In genomic region chr18:30763913-30764350, GRCh38 we compare ENCODE assay signal across 1 cellular context.
A peak's percentile ranks its signal among the peaks of the same experiment; 100 is the strongest.
TF ChIP-seq lines count a peak whose summit lies in the region.

No MANE protein-coding gene starts in this region.

TF ChIP-seq in H1, 55 proteins besides CTCF, POLR2A, EP300 and RAD21 (continued from another document):
- no peak for TF ChIP-seq E2F6 (IDR thresholded peaks at IDR 0.05)
- TF ChIP-seq SP1 (IDR thresholded peaks at IDR 0.05; ENCODE audit: low read depth, low read length) = peak; percentile 31; the same call in 1 of the 2 replicates
- no peak for TF ChIP-seq SP4 (IDR thresholded peaks at IDR 0.05; ENCODE audit: low read length)
- TF ChIP-seq RFX5 (IDR thresholded peaks at IDR 0.05; ENCODE audit: borderline replicate concordance, low read depth, low read length) = no peak
- no peak for TF ChIP-seq SIN3A (conservative IDR thresholded peaks at IDR 0.05 in 1 of 2, IDR thresholded peaks at IDR 0.05 in 1 of 2; ENCODE audit: low read depth in 1 of 2, low read length in 2 of 2)
- no peak for TF ChIP-seq SRF (IDR thresholded peaks at IDR 0.05; ENCODE audit: low read depth, low read length)
- no peak for TF ChIP-seq RNF2 (IDR thresholded peaks at IDR 0.05; ENCODE audit: borderline replicate concordance, low read depth, low read length, missing control alignments, poor library complexity, severe bottlenecking)
- no peak for TF ChIP-seq JUND (IDR thresholded peaks at IDR 0.05; ENCODE audit: low read length)
- TF ChIP-seq NRF1 (IDR thresholded peaks at IDR 0.05; ENCODE audit: low read depth, low read length) = no peak
- TF ChIP-seq RXRA (IDR thresholded peaks at IDR 0.05; ENCODE audit: insufficient read depth, low read depth, low read length) = no peak
- TF ChIP-seq, protein P1, sequence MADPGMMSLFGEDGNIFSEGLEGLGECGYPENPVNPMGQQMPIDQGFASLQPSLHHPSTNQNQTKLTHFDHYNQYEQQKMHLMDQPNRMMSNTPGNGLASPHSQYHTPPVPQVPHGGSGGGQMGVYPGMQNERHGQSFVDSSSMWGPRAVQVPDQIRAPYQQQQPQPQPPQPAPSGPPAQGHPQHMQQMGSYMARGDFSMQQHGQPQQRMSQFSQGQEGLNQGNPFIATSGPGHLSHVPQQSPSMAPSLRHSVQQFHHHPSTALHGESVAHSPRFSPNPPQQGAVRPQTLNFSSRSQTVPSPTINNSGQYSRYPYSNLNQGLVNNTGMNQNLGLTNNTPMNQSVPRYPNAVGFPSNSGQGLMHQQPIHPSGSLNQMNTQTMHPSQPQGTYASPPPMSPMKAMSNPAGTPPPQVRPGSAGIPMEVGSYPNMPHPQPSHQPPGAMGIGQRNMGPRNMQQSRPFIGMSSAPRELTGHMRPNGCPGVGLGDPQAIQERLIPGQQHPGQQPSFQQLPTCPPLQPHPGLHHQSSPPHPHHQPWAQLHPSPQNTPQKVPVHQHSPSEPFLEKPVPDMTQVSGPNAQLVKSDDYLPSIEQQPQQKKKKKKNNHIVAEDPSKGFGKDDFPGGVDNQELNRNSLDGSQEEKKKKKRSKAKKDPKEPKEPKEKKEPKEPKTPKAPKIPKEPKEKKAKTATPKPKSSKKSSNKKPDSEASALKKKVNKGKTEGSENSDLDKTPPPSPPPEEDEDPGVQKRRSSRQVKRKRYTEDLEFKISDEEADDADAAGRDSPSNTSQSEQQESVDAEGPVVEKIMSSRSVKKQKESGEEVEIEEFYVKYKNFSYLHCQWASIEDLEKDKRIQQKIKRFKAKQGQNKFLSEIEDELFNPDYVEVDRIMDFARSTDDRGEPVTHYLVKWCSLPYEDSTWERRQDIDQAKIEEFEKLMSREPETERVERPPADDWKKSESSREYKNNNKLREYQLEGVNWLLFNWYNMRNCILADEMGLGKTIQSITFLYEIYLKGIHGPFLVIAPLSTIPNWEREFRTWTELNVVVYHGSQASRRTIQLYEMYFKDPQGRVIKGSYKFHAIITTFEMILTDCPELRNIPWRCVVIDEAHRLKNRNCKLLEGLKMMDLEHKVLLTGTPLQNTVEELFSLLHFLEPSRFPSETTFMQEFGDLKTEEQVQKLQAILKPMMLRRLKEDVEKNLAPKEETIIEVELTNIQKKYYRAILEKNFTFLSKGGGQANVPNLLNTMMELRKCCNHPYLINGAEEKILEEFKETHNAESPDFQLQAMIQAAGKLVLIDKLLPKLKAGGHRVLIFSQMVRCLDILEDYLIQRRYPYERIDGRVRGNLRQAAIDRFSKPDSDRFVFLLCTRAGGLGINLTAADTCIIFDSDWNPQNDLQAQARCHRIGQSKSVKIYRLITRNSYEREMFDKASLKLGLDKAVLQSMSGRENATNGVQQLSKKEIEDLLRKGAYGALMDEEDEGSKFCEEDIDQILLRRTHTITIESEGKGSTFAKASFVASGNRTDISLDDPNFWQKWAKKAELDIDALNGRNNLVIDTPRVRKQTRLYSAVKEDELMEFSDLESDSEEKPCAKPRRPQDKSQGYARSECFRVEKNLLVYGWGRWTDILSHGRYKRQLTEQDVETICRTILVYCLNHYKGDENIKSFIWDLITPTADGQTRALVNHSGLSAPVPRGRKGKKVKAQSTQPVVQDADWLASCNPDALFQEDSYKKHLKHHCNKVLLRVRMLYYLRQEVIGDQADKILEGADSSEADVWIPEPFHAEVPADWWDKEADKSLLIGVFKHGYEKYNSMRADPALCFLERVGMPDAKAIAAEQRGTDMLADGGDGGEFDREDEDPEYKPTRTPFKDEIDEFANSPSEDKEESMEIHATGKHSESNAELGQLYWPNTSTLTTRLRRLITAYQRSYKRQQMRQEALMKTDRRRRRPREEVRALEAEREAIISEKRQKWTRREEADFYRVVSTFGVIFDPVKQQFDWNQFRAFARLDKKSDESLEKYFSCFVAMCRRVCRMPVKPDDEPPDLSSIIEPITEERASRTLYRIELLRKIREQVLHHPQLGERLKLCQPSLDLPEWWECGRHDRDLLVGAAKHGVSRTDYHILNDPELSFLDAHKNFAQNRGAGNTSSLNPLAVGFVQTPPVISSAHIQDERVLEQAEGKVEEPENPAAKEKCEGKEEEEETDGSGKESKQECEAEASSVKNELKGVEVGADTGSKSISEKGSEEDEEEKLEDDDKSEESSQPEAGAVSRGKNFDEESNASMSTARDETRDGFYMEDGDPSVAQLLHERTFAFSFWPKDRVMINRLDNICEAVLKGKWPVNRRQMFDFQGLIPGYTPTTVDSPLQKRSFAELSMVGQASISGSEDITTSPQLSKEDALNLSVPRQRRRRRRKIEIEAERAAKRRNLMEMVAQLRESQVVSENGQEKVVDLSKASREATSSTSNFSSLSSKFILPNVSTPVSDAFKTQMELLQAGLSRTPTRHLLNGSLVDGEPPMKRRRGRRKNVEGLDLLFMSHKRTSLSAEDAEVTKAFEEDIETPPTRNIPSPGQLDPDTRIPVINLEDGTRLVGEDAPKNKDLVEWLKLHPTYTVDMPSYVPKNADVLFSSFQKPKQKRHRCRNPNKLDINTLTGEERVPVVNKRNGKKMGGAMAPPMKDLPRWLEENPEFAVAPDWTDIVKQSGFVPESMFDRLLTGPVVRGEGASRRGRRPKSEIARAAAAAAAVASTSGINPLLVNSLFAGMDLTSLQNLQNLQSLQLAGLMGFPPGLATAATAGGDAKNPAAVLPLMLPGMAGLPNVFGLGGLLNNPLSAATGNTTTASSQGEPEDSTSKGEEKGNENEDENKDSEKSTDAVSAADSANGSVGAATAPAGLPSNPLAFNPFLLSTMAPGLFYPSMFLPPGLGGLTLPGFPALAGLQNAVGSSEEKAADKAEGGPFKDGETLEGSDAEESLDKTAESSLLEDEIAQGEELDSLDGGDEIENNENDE (IDR thresholded peaks at IDR 0.05; ENCODE audit: insufficient replicate concordance, low read length) = peak; percentile 94
- no peak for TF ChIP-seq CHD2 (IDR thresholded peaks at IDR 0.05; ENCODE audit: low read length)
- no peak for TF ChIP-seq BACH1 (IDR thresholded peaks at IDR 0.05; ENCODE audit: low read length)
- no peak for TF ChIP-seq GABPA (IDR thresholded peaks at IDR 0.05; ENCODE audit: borderline replicate concordance, insufficient read depth, low read length)
- no peak for TF ChIP-seq TAF7 (optimal IDR thresholded peaks at IDR 0.05; ENCODE audit: borderline replicate concordance, low read depth, low read length)
- TF ChIP-seq, protein P2, sequence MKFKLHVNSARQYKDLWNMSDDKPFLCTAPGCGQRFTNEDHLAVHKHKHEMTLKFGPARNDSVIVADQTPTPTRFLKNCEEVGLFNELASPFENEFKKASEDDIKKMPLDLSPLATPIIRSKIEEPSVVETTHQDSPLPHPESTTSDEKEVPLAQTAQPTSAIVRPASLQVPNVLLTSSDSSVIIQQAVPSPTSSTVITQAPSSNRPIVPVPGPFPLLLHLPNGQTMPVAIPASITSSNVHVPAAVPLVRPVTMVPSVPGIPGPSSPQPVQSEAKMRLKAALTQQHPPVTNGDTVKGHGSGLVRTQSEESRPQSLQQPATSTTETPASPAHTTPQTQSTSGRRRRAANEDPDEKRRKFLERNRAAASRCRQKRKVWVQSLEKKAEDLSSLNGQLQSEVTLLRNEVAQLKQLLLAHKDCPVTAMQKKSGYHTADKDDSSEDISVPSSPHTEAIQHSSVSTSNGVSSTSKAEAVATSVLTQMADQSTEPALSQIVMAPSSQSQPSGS (IDR thresholded peaks at IDR 0.05; ENCODE audit: low read length) = no peak
- TF ChIP-seq PHF8 (conservative IDR thresholded peaks at IDR 0.05; ENCODE audit: low read depth, low read length) = no peak
- TF ChIP-seq JUN (IDR thresholded peaks at IDR 0.05; ENCODE audit: low read depth, low read length) = no peak
- no peak for TF ChIP-seq CBX5 (IDR thresholded peaks at IDR 0.05; ENCODE audit: low read depth, low read length)
- TF ChIP-seq EGR1 (IDR thresholded peaks at IDR 0.05; ENCODE audit: borderline replicate concordance, low read depth, low read length) = no peak
- TF ChIP-seq RBBP5 (IDR thresholded peaks at IDR 0.05; ENCODE audit: borderline replicate concordance, low read depth, low read length) = no peak
- no peak for TF ChIP-seq ATF3 (IDR thresholded peaks at IDR 0.05; ENCODE audit: insufficient read depth, low read depth, low read length)
- no peak for TF ChIP-seq USF2 (IDR thresholded peaks at IDR 0.05; ENCODE audit: low read length)
- peak; percentile 45 for TF ChIP-seq TEAD4 (IDR thresholded peaks at IDR 0.05; ENCODE audit: low read depth, low read length)
- TF ChIP-seq SIRT6 (IDR thresholded peaks at IDR 0.05; ENCODE audit: low read length) = no peak
- no peak for TF ChIP-seq CHD1 (IDR thresholded peaks at IDR 0.05; ENCODE audit: low read depth, low read length)
- no peak for TF ChIP-seq CREB1 (IDR thresholded peaks at IDR 0.05)
- peak in 1 of 2 experiments; percentile 34 for TF ChIP-seq BCL11A (IDR thresholded peaks at IDR 0.05; ENCODE audit: low read depth in 2 of 2, low read length in 2 of 2)
- no peak for TF ChIP-seq MAFK (IDR thresholded peaks at IDR 0.05; ENCODE audit: low read depth, low read length)
- no peak for TF ChIP-seq GTF2F1 (IDR thresholded peaks at IDR 0.05; ENCODE audit: borderline replicate concordance, low read depth, low read length)
- TF ChIP-seq SAP30 (IDR thresholded peaks at IDR 0.05; ENCODE audit: insufficient read depth, insufficient replicate concordance, low read length) = no peak
- no peak for TF ChIP-seq HDAC6 (IDR thresholded peaks at IDR 0.05; ENCODE audit: low read depth, low read length)
- TF ChIP-seq KDM5A (IDR thresholded peaks at IDR 0.05; ENCODE audit: low read length) = no peak
- TF ChIP-seq BRCA1 (IDR thresholded peaks at IDR 0.05; ENCODE audit: low read depth, low read length) = no peak
- TF ChIP-seq TAF1 (IDR thresholded peaks at IDR 0.05; ENCODE audit: low read depth, low read length) = no peak
- no peak for TF ChIP-seq KDM1A (IDR thresholded peaks at IDR 0.05; ENCODE audit: borderline replicate concordance, low read length)
- no peak for TF ChIP-seq SUZ12 (IDR thresholded peaks at IDR 0.05; ENCODE audit: low read length)
- no peak for TF ChIP-seq TBP (IDR thresholded peaks at IDR 0.05; ENCODE audit: low read depth, low read length)
- TF ChIP-seq CTBP2 (IDR thresholded peaks at IDR 0.05; ENCODE audit: borderline replicate concordance, insufficient read depth, insufficient read length, low read length) = no peak
- TF ChIP-seq CBX8 (IDR thresholded peaks at IDR 0.05; ENCODE audit: borderline replicate concordance, low read depth, low read length) = no peak
- no peak for TF ChIP-seq ASH2L (IDR thresholded peaks at IDR 0.05; ENCODE audit: low read length)
